ENCODE assay signal across 8 cellular contexts in genomic region chr17:30379303-30380105, GRCh38. TPM values are rescaled to one million over a fixed set of nuclear protein-coding genes. Genes with fewer than 3 reads are reported as not detected.
DNase-seq lines count a peak whose midpoint lies in the region; ATAC-seq lines count a peak whose summit lies in the region.

No MANE protein-coding gene starts in this region.

- CTCF ChIA-PET in activated CD4-positive, alpha-beta T cell treated with anti-CD3 and anti-CD28 coated beads for 36 hours (lab: Charles Lee) = interaction anchor here (1.0 to 2.5 kb wide), 3 partner anchors 22 to 95 kb away, joined by 3 to 15 read pairs (median 5); no protein-coding TSS in a partner anchor

- WGBS in mesodermal cell (ENCODE audit: insufficient coverage in 2 of 2), 2 experiments = 0% methylated on average over 40 to 55 of the region's 69 CpGs
- 4% methylated on average over 69 of the region's 69 CpGs for WGBS in thymus

- intact Hi-C loops in activated CD4-positive, alpha-beta T cell treated with anti-CD3 and anti-CD28 coated beads for 36 hours (cut with DNase I, micrococcal nuclease) = loop anchor here (1.0 to 10.0 kb wide), 8 partner anchors 33 to 935 kb away; partner anchors contain the start of genes BLMH (in 2 of the 2), EVI2B (in 1 of the 2), NSRP1 (in 1 of the 2) and SSH2 (in 1 of the 2)

- peaks cover 2% of the 10 kb centered on the region for H3K27me3 ChIP-seq in thymus (ENCODE audit: control insufficient read depth, insufficient read depth)

- H3K27ac ChIP-seq in mesodermal cell (ENCODE audit: low read depth, low read length, severe bottlenecking) (no peak overlapping the region), thymus (ENCODE audit: low read depth) (no peak overlapping the region)

- H3K36me3 ChIP-seq in mesodermal cell (ENCODE audit: control insufficient read depth, insufficient read depth, low read length) = no peaks in the 10 kb centered on the region
- no peaks in the 10 kb centered on the region for H3K36me3 ChIP-seq in thymus (ENCODE audit: control insufficient read depth, insufficient read depth)

- H3K4me1 ChIP-seq in mesodermal cell (ENCODE audit: control insufficient read depth, insufficient read depth, low read length, poor library complexity, severe bottlenecking) (peaks cover 7% of the 10 kb centered on the region), thymus (ENCODE audit: control insufficient read depth, insufficient read depth, low read length) (peaks cover 14% of the 10 kb centered on the region)

- peaks cover 6% of the 10 kb centered on the region for H3K36me3 Mint-ChIP-seq in activated CD4-positive, alpha-beta T cell treated with anti-CD3 and anti-CD28 coated beads for 36 hours (ENCODE audit: low read depth)

- H3K4me3 Mint-ChIP-seq in activated CD4-positive, alpha-beta T cell treated with anti-CD3 and anti-CD28 coated beads for 36 hours = peak overlapping the region; percentile 82

- peak; percentile 61 for DNase-seq in activated CD4-positive, alpha-beta T cell treated with anti-CD3 and anti-CD28 coated beads for 36 hours
- no peak for DNase-seq in activated CD4-positive, alpha-beta T cell treated with anti-CD3 and anti-CD28 coated beads for 1 hour
- DNase-seq in activated CD4-positive, alpha-beta T cell treated with anti-CD3 and anti-CD28 coated beads for 48 hours = peak; percentile 44
- peak; percentile 13 for DNase-seq in effector CD8-positive, alpha-beta T cell (lab: John Stamatoyannopoulos, UW)
- DNase-seq in NCI-H1436 (lab: John Stamatoyannopoulos, UW) = no peak

- H3K9me3 Mint-ChIP-seq in activated CD4-positive, alpha-beta T cell treated with anti-CD3 and anti-CD28 coated beads for 36 hours (ENCODE audit: low read depth) = no peaks in the 10 kb centered on the region

- H3K27me3 Mint-ChIP-seq in activated CD4-positive, alpha-beta T cell treated with anti-CD3 and anti-CD28 coated beads for 36 hours = no peaks in the 10 kb centered on the region

- no peaks in the 10 kb centered on the region for H3K9me3 ChIP-seq in mesodermal cell (ENCODE audit: control insufficient read depth, low read length)
- H3K9me3 ChIP-seq in thymus (ENCODE audit: control insufficient read depth) = no peaks in the 10 kb centered on the region

- POLR2A ChIA-PET in activated CD4-positive, alpha-beta T cell treated with anti-CD3 and anti-CD28 coated beads for 36 hours (lab: Charles Lee) = no interaction called here

- H3K4me3 ChIP-seq in mesodermal cell (ENCODE audit: extremely low read depth, insufficient read depth, low read length, poor library complexity, severe bottlenecking) (peak overlapping the region; percentile 73), thymus (ENCODE audit: low read length) (peak overlapping the region; percentile 86)

- peak; percentile 6 for ATAC-seq in activated CD4-positive, alpha-beta T cell treated with anti-CD3 and anti-CD28 coated beads for 36 hours
- peak; percentile 23 for ATAC-seq in HG03439 (IDR thresholded peaks at IDR 0.05; ENCODE audit: unreplicated experiment)

- peak overlapping the region; percentile 72 for H3K27ac Mint-ChIP-seq in activated CD4-positive, alpha-beta T cell treated with anti-CD3 and anti-CD28 coated beads for 36 hours

- H3K4me1 Mint-ChIP-seq in activated CD4-positive, alpha-beta T cell treated with anti-CD3 and anti-CD28 coated beads for 36 hours = peaks cover 61% of the 10 kb centered on the region

RNA-seq across cellular contexts. Expression of gene CPD, which starts 0.8 kb away (rescaled TPM):
- 10 to 100 TPM; 29.0 to 36.3 TPM for total RNA-seq in activated CD4-positive, alpha-beta T cell treated with anti-CD3 and anti-CD28 coated beads for 36 hours
- polyA plus RNA-seq in mesodermal cell (2013, experiment 1 of 2) = 58.5 TPM
- 44.8 TPM for polyA plus RNA-seq in mesodermal cell (2013, experiment 2 of 2)
- polyA plus RNA-seq in thymus = 11.2 TPM

RNA-seq across cellular contexts. Expression of gene TMIGD1, which starts 45.6 kb away (rescaled TPM):
- not detected for total RNA-seq in activated CD4-positive, alpha-beta T cell treated with anti-CD3 and anti-CD28 coated beads for 36 hours
- not detected for polyA plus RNA-seq in mesodermal cell (2013, experiment 1 of 2)
- polyA plus RNA-seq in mesodermal cell (2013, experiment 2 of 2) = not detected
- polyA plus RNA-seq in thymus = not detected

Comparison
In these comparisons a context has a peak if more than half of its experiments do, and no peak if none do; other contexts are left out.
1. DNase-seq: peak in activated CD4-positive, alpha-beta T cell treated with anti-CD3 and anti-CD28 coated beads for 36 hours (single experiment), activated CD4-positive, alpha-beta T cell treated with anti-CD3 and anti-CD28 coated beads for 48 hours (single experiment) and effector CD8-positive, alpha-beta T cell (single experiment); none in activated CD4-positive, alpha-beta T cell treated with anti-CD3 and anti-CD28 coated beads for 1 hour (single experiment) and NCI-H1436 (single experiment).